ENCODE assay signal across 8 cellular contexts in genomic region chr9:128771745-128772519, GRCh38. TPM values are rescaled to one million over a fixed set of nuclear protein-coding genes. Genes with fewer than 3 reads are reported as not detected.
DNase-seq lines count a peak whose midpoint lies in the region; ATAC-seq and TF ChIP-seq lines count a peak whose summit lies in the region.

TSS of gene ZER1 (minus strand) at chr9:128771927. CDS start at chr9:128755565, 16,362 bp downstream.

- H3K4me1 ChIP-seq in left lung, result peaks cover 9 to 24% of the 10 kb centered on the region in 2 donors

- no peaks in the 10 kb centered on the region for H3K27me3 ChIP-seq in left lung

- H3K27me3 Mint-ChIP-seq in activated CD4-positive, alpha-beta T cell treated with anti-CD3 and anti-CD28 coated beads, Interleukin-2, amount 10 ng/mL, durations not matched to agents 7 days and 5 days, result no peaks in the 10 kb centered on the region

- peaks cover 5% of the 10 kb centered on the region for H3K36me3 Mint-ChIP-seq in activated CD4-positive, alpha-beta T cell treated with anti-CD3 and anti-CD28 coated beads, Interleukin-2, amount 10 ng/mL, durations not matched to agents 7 days and 5 days (ENCODE audit: low read depth)

- peak within 1 kb of the TSS; percentile 88 for H3K4me3 Mint-ChIP-seq in activated CD4-positive, alpha-beta T cell treated with anti-CD3 and anti-CD28 coated beads, Interleukin-2, amount 10 ng/mL, durations not matched to agents 7 days and 5 days

- peak within 1 kb of the TSS; percentile 74 to 79 for H3K4me3 ChIP-seq in left lung

- peak; percentile 91 for DNase-seq in Ammon's horn (ENCODE audit: low spot score)
- peak; percentile 95 for DNase-seq in GM19240 (ENCODE audit: insufficient read length, low spot score)
- peak; percentile 97 for DNase-seq in NCI-H69 (lab: John Stamatoyannopoulos, UW)
- peak; percentile 94 for DNase-seq in activated CD4-positive, alpha-beta T cell treated with anti-CD3 and anti-CD28 coated beads, Interleukin-2, amount 10 ng/mL, durations not matched to agents 7 days and 5 days
- DNase-seq in dedifferentiated amniotic fluid mesenchymal stem cell (ENCODE audit: extremely low spot score), result peak; percentile 83
- peak; percentile 92 to 99 for DNase-seq in left lung
- peak; percentile 92 for DNase-seq in stimulated activated CD4-positive, alpha-beta T cell treated with anti-CD3 and anti-CD28 coated beads, Interleukin-2, amount 100 ng/mL, for 4 hours (ENCODE audit: low read depth)

- H3K9me3 Mint-ChIP-seq in activated CD4-positive, alpha-beta T cell treated with anti-CD3 and anti-CD28 coated beads, Interleukin-2, amount 10 ng/mL, durations not matched to agents 7 days and 5 days, result no peaks in the 10 kb centered on the region

- ATAC-seq in HG03457 (IDR thresholded peaks at IDR 0.05; ENCODE audit: unreplicated experiment) (peak; percentile 79), left lung (peak; percentile 98)

- intact Hi-C loops in left lung (cut with DNase I), result no loop called here

- peaks cover 0 to 11% of the 10 kb centered on the region in 2 donors for H3K9me3 ChIP-seq in left lung

- H3K27ac Mint-ChIP-seq in activated CD4-positive, alpha-beta T cell treated with anti-CD3 and anti-CD28 coated beads, Interleukin-2, amount 10 ng/mL, durations not matched to agents 7 days and 5 days, result peak within 1 kb of the TSS; percentile 99

- POLR2A ChIA-PET in activated CD4-positive, alpha-beta T cell treated with anti-CD3 and anti-CD28 coated beads, Interleukin-2, amount 10 ng/mL, durations not matched to agents 7 days and 5 days (lab: Charles Lee), result no interaction called here

- CTCF ChIA-PET in activated CD4-positive, alpha-beta T cell treated with anti-CD3 and anti-CD28 coated beads, Interleukin-2, amount 10 ng/mL, durations not matched to agents 7 days and 5 days (lab: Charles Lee), result interaction anchor here (1.0 to 2.6 kb wide), 3 partner anchors 11 to 118 kb away, joined by 4 to 6 read pairs (median 5); partner anchors contain the start of gene ENDOG

- no peak for TF ChIP-seq CTCF in left lung (IDR thresholded peaks at IDR 0.05)

- H3K36me3 ChIP-seq in left lung, result peaks cover 0 to 7% of the 10 kb centered on the region in 2 donors

- H3K4me1 Mint-ChIP-seq in activated CD4-positive, alpha-beta T cell treated with anti-CD3 and anti-CD28 coated beads, Interleukin-2, amount 10 ng/mL, durations not matched to agents 7 days and 5 days, result peaks cover 21% of the 10 kb centered on the region

- peak within 1 kb of the TSS; percentile 90 to 93 for H3K27ac ChIP-seq in left lung

RNA-seq across cellular contexts. Expression of gene ZER1, which starts in this region (rescaled TPM):
- total RNA-seq in activated CD4-positive, alpha-beta T cell treated with anti-CD3 and anti-CD28 coated beads, Interleukin-2, amount 10 ng/mL, durations not matched to agents 7 days and 5 days, result 10 to 100 TPM; 21.3 TPM
- 10 to 100 TPM; 29.7 to 37.3 TPM for total RNA-seq in left lung

Comparison
In these comparisons a context has a peak if more than half of its experiments do, and no peak if none do; other contexts are left out.
1. Peak in every context shown above with its lines: DNase-seq, ATAC-seq, H3K4me3 ChIP-seq and H3K27ac ChIP-seq.